In genomic region chr11:9594267-9595046, GRCh38 we compare ENCODE assay signal across 24 cellular contexts. TPM values are rescaled to one million over a fixed set of nuclear protein-coding genes. Genes with fewer than 3 reads are reported as not detected.
DNase-seq lines count a peak whose midpoint lies in the region; ATAC-seq and TF ChIP-seq lines count a peak whose summit lies in the region.
"Had no signal": no experiment of that assay in that cellular context is flagged by ENCODE, and none has a peak within 500 bp of the region (broad histone marks: within the 10 kb centered on the region; RNA-seq: fewer than 3 reads in every experiment).

No MANE protein-coding gene starts in this region.

- peak overlapping the region; percentile 28 for H3K27ac Mint-ChIP-seq in activated B cell treated with CpG ODN at 0.5 μM for 24 hours
- H3K27ac Mint-ChIP-seq: CD4-positive, alpha-beta T cell had no signal

- H3K4me2 ChIP-seq in SK-N-SH (no peak overlapping the region), neuronal stem cell (ENCODE audit: insufficient read depth, low read length, poor library complexity, severe bottlenecking) (no peak overlapping the region)

- H3K23ac ChIP-seq in neuronal stem cell (ENCODE audit: low read depth, low read length, poor library complexity), result no peak overlapping the region

- DNase-seq in SK-N-SH, result no peak
- DNase-seq in HS-5 (ENCODE audit: low read depth), result peak; percentile 62
- DNase-seq in activated B cell treated with CpG ODN at 0.5 μM for 24 hours, result no peak
- DNase-seq in neuronal stem cell (ENCODE audit: low spot score), result no peak
- DNase-seq in stimulated activated CD4-positive, alpha-beta T cell treated with anti-CD3 and anti-CD28 coated beads, Interleukin-4, amount 100 ng/mL, for 1 hour, result no peak
- DNase-seq in HPDE6-E6E7 (ENCODE audit: extremely low spot score), result no peak
- DNase-seq in A172 (ENCODE audit: low spot score), result no peak
- DNase-seq: activated CD4-positive, alpha-beta T cell treated with anti-CD3 and anti-CD28 coated beads, Interleukin-2, amount 50 U/mL, for 1 hour; activated naive CD4-positive, alpha-beta T cell treated with anti-CD3 and anti-CD28 coated beads, Interleukin-2, amount 50 U/mL, for 16 hours; aorta; CD4-positive, alpha-beta T cell; DND-41; effector CD4-positive, alpha-beta T cell; esophagus squamous epithelium; left lung; mucosa of descending colon; NCI-H2029; NCI-H446; nucleus accumbens; stimulated activated CD4-positive, alpha-beta T cell treated with anti-CD3 and anti-CD28 coated beads, Interleukin-12 subunit alpha, Interleukin-12 subunit beta, amount 100 ng/mL, for 4 hours had no signal

- no peak overlapping the region for H2BK15ac ChIP-seq in neuronal stem cell (ENCODE audit: low read length)

- no peak overlapping the region for H4K91ac ChIP-seq in neuronal stem cell (ENCODE audit: low read depth, low read length, poor library complexity)

- peak overlapping the region; percentile 5 for H2BK12ac ChIP-seq in neuronal stem cell (ENCODE audit: low read length)

- no peaks in the 10 kb centered on the region for H4K20me1 ChIP-seq in SK-N-SH (ENCODE audit: insufficient read depth)

- H3K4me3 ChIP-seq in SK-N-SH (ENCODE audit: low read depth in 2 of 2, low read length in 1 of 2), result no peak overlapping the region
- no peak overlapping the region for H3K4me3 ChIP-seq in neuronal stem cell (ENCODE audit: low read length in 2 of 2)
- H3K4me3 ChIP-seq: esophagus squamous epithelium, left lung, mucosa of descending colon, suprapubic skin had no signal

- H4K8ac ChIP-seq in neuronal stem cell (ENCODE audit: low read depth, low read length), result no peak overlapping the region

- H3K79me1 ChIP-seq in neuronal stem cell (ENCODE audit: low read depth, low read length), result no peaks in the 10 kb centered on the region

- no peaks in the 10 kb centered on the region for H3K9me2 ChIP-seq in SK-N-SH

- H2BK120ac ChIP-seq in neuronal stem cell (ENCODE audit: low read depth, low read length), result no peak overlapping the region

- H3K9me3 Mint-ChIP-seq in activated B cell treated with CpG ODN at 0.5 μM for 24 hours, result no peaks in the 10 kb centered on the region
- H3K9me3 Mint-ChIP-seq: CD4-positive, alpha-beta T cell; central memory CD8-positive, alpha-beta T cell; IgD-negative memory B cell had no signal

- no peak for TF ChIP-seq RAD21 in SK-N-SH (IDR thresholded peaks at IDR 0.05; ENCODE audit: low read length)

- peaks cover 36% of the 10 kb centered on the region for H3K4me1 Mint-ChIP-seq in activated B cell treated with CpG ODN at 0.5 μM for 24 hours
- H3K4me1 Mint-ChIP-seq: central memory CD8-positive, alpha-beta T cell had no signal

- no peak overlapping the region for H3K14ac ChIP-seq in neuronal stem cell (ENCODE audit: low read length)

- no peak overlapping the region for H3K18ac ChIP-seq in neuronal stem cell (ENCODE audit: low read length)

- no peak overlapping the region for H2AK5ac ChIP-seq in neuronal stem cell (ENCODE audit: low read depth, low read length)

- H3K4me1 ChIP-seq in SK-N-SH (ENCODE audit: control insufficient read depth in 1 of 2, insufficient read depth in 2 of 2, low read depth in 1 of 2, low read length in 1 of 2), result peaks cover 0 to 6% of the 10 kb centered on the region in 2 experiments; a peak in 1 of 4 replicates
- H3K4me1 ChIP-seq in neuronal stem cell (ENCODE audit: control insufficient read depth in 2 of 2, insufficient read depth in 1 of 2, low read depth in 1 of 2, low read length in 2 of 2), result no peaks in the 10 kb centered on the region
- H3K4me1 ChIP-seq: esophagus squamous epithelium, left lung, suprapubic skin had no signal

- peaks cover 40% of the 10 kb centered on the region for H3F3A ChIP-seq in SK-N-SH (replicated peaks; ENCODE audit: insufficient read depth)

- no peak overlapping the region for H3K27ac ChIP-seq in SK-N-SH (ENCODE audit: low read depth in 2 of 2, low read length in 1 of 2)
- H3K27ac ChIP-seq in neuronal stem cell (replicated peaks; ENCODE audit: low read length), result no peak overlapping the region
- H3K27ac ChIP-seq: esophagus squamous epithelium, left lung, suprapubic skin had no signal

- no peaks in the 10 kb centered on the region for H3K27me3 ChIP-seq in SK-N-SH (ENCODE audit: insufficient read depth)
- H3K27me3 ChIP-seq in neuronal stem cell (ENCODE audit: control insufficient read depth in 3 of 3, insufficient read depth in 3 of 3, low read depth in 1 of 3, low read length in 3 of 3), result no peaks in the 10 kb centered on the region
- H3K27me3 ChIP-seq: esophagus squamous epithelium, left lung, suprapubic skin had no signal

- H3K36me3 ChIP-seq in SK-N-SH (replicated peaks in 1 of 2; ENCODE audit: control insufficient read depth in 1 of 2, insufficient read depth in 2 of 2, low read length in 1 of 2), result peaks cover 2 to 12% of the 10 kb centered on the region in 2 experiments
- H3K36me3 ChIP-seq in neuronal stem cell (replicated peaks in 1 of 2; ENCODE audit: control insufficient read depth in 2 of 2, insufficient read depth in 2 of 2, low read length in 2 of 2), result peaks cover 0 to 14% of the 10 kb centered on the region in 2 donors

- intact Hi-C loops in activated B cell treated with CpG ODN at 0.5 μM for 24 hours (cut with micrococcal nuclease), result no loop called here

- TF ChIP-seq EP300 in SK-N-SH (IDR thresholded peaks at IDR 0.05; ENCODE audit: borderline replicate concordance in 1 of 2, low read depth in 1 of 2, low read length in 1 of 2), result no peak

- H2AFZ ChIP-seq in SK-N-SH (ENCODE audit: low read depth) (peak overlapping the region; percentile 9; the same call in 1 of the 2 replicates), neuronal stem cell (ENCODE audit: low read length) (no peak overlapping the region)

- H3K9me3 ChIP-seq in SK-N-SH (no peaks in the 10 kb centered on the region), neuronal stem cell (replicated peaks in 1 of 2; ENCODE audit: control insufficient read depth in 2 of 2, insufficient read depth in 1 of 2, low read depth in 1 of 2, low read length in 2 of 2) (no peaks in the 10 kb centered on the region)
- H3K9me3 ChIP-seq: esophagus squamous epithelium, left lung, mucosa of descending colon, suprapubic skin had no signal

- no peak; the same call in 2 of the 3 replicates for ATAC-seq in SK-N-SH treated with all-trans-retinoic acid at 6 μM for 48 hours
- no peak for ATAC-seq in activated B cell treated with CpG ODN at 0.5 μM for 24 hours (ENCODE audit: low read depth)
- ATAC-seq: left lung, mucosa of descending colon had no signal

- POLR2A ChIA-PET in SK-N-SH (lab: Yijun Ruan, JAX) (no interaction called here), activated B cell treated with CpG ODN at 0.5 μM for 24 hours (lab: Charles Lee) (interaction anchor here (0.6 to 2.5 kb wide), 4 partner anchors 10 to 59 kb away, joined by 3 to 11 read pairs (median 6); partner anchors contain the start of gene WEE1)

- H3K9ac ChIP-seq in SK-N-SH (no peak overlapping the region), neuronal stem cell (ENCODE audit: low read depth, low read length, poor library complexity) (no peak overlapping the region)

- peaks cover 6% of the 10 kb centered on the region for H3K36me3 Mint-ChIP-seq in activated B cell treated with CpG ODN at 0.5 μM for 24 hours (ENCODE audit: low read depth)

- WGBS in SK-N-SH (ENCODE audit: low lambda C conversion rate), result 91% methylated on average over 11 of the region's 11 CpGs
- WGBS in neuronal stem cell (ENCODE audit: extremely low coverage in 2 of 2, insufficient read length in 2 of 2, insufficient replicate concordance in 1 of 2), 2 donors, result no CpG with 5 or more reads among the region's 11 CpGs

- CTCF ChIA-PET in SK-N-SH (lab: Yijun Ruan, JAX) (interaction anchor here (1.3 kb wide), 1 partner anchor 18 kb away, joined by 5 read pairs; no protein-coding TSS in a partner anchor), activated B cell treated with CpG ODN at 0.5 μM for 24 hours (lab: Charles Lee) (interaction anchor here (2.7 kb wide), 1 partner anchor 19 kb away, joined by 9 read pairs; no protein-coding TSS in a partner anchor)

- no peak for TF ChIP-seq CTCF in SK-N-SH (IDR thresholded peaks at IDR 0.05)
- no peak for TF ChIP-seq CTCF in activated B cell treated with CpG ODN at 0.5 μM for 24 hours (IDR thresholded peaks at IDR 0.05)

- no peak overlapping the region for H3K4ac ChIP-seq in neuronal stem cell (ENCODE audit: low read length)

- no peaks in the 10 kb centered on the region for H3K27me3 Mint-ChIP-seq in activated B cell treated with CpG ODN at 0.5 μM for 24 hours
- H3K27me3 Mint-ChIP-seq: CD4-positive, alpha-beta T cell; central memory CD8-positive, alpha-beta T cell had no signal

- H3K79me2 ChIP-seq in SK-N-SH (ENCODE audit: insufficient read depth), result no peaks in the 10 kb centered on the region

- no peak overlapping the region for H2BK5ac ChIP-seq in neuronal stem cell (ENCODE audit: low read length)

- no peak overlapping the region for H3K4me3 Mint-ChIP-seq in activated B cell treated with CpG ODN at 0.5 μM for 24 hours
- H3K4me3 Mint-ChIP-seq: CD4-positive, alpha-beta T cell; central memory CD8-positive, alpha-beta T cell had no signal

TF ChIP-seq in SK-N-SH treated with all-trans-retinoic acid at 6 μM for 48 hours, 23 proteins besides CTCF, POLR2A, EP300 and RAD21 (continues in another document):
- no peak for TF ChIP-seq ZFP3 (CRISPR knock-in tag; IDR thresholded peaks at IDR 0.05)
- TF ChIP-seq ZNF565 (CRISPR knock-in tag; conservative IDR thresholded peaks at IDR 0.05; ENCODE audit: low read depth), result no peak
- no peak for TF ChIP-seq ZFP30 (CRISPR knock-in tag; IDR thresholded peaks at IDR 0.05)
- no peak for TF ChIP-seq BACH2 (CRISPR knock-in tag; IDR thresholded peaks at IDR 0.05; ENCODE audit: borderline replicate concordance)

RNA-seq across cellular contexts. Expression of gene WEE1, which starts 21.0 kb away (rescaled TPM):
- 16.9 and 20.6 TPM in 2 replicates for polyA plus RNA-seq in SK-N-SH (2012; rRNA removed)
- polyA plus RNA-seq in SK-N-SH (2012; cell fraction: cytosol; rRNA removed), result 18.0 and 21.1 TPM in 2 replicates
- 27.1 and 54.9 TPM in 2 replicates for polyA plus RNA-seq in SK-N-SH (2012; cell fraction: nucleus; rRNA removed)
- total RNA-seq in activated B cell treated with CpG ODN at 0.5 μM for 24 hours, result 29.4 and 33.7 TPM in 2 replicates
- polyA plus RNA-seq in neuronal stem cell (2013, experiment 1 of 2), result 47.6 TPM
- polyA plus RNA-seq in neuronal stem cell (2013, experiment 2 of 2), result 47.9 TPM
- total RNA-seq in A172 (2014; rRNA removed; shearing (Covaris generic)), result 77.8 and 85.7 TPM in 2 replicates
